ENCODE assay signal across 1 cellular context in the genomic region with DNA sequence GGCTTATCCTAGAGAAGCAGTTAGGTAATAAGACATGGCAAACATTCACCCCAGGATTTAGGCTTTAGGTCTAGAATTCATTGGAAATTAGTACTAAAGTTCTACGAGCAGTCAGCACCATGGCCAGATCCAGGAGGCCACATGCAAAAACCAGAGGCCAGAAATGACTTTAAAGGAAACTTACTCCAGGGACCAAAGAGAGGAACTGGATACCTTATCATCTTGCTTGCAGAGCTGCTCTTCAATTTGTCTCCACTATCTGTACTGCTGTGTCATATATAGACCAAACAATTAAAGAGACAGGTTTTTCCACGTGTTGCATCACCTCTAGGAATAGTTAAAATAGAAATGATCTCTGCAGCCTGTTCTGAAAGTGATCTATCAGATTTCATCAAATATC.
TF ChIP-seq lines count a peak whose summit lies in the region.

No MANE protein-coding gene starts in this region.

TF ChIP-seq in GM12878, 131 proteins besides CTCF, POLR2A, EP300 and RAD21 (continued from another document):
- TF ChIP-seq, protein P1, sequence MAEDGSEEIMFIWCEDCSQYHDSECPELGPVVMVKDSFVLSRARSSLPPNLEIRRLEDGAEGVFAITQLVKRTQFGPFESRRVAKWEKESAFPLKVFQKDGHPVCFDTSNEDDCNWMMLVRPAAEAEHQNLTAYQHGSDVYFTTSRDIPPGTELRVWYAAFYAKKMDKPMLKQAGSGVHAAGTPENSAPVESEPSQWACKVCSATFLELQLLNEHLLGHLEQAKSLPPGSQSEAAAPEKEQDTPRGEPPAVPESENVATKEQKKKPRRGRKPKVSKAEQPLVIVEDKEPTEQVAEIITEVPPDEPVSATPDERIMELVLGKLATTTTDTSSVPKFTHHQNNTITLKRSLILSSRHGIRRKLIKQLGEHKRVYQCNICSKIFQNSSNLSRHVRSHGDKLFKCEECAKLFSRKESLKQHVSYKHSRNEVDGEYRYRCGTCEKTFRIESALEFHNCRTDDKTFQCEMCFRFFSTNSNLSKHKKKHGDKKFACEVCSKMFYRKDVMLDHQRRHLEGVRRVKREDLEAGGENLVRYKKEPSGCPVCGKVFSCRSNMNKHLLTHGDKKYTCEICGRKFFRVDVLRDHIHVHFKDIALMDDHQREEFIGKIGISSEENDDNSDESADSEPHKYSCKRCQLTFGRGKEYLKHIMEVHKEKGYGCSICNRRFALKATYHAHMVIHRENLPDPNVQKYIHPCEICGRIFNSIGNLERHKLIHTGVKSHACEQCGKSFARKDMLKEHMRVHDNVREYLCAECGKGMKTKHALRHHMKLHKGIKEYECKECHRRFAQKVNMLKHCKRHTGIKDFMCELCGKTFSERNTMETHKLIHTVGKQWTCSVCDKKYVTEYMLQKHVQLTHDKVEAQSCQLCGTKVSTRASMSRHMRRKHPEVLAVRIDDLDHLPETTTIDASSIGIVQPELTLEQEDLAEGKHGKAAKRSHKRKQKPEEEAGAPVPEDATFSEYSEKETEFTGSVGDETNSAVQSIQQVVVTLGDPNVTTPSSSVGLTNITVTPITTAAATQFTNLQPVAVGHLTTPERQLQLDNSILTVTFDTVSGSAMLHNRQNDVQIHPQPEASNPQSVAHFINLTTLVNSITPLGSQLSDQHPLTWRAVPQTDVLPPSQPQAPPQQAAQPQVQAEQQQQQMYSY (CRISPR knock-in tag; IDR thresholded peaks at IDR 0.05), result no peak
- TF ChIP-seq SIX5 (IDR thresholded peaks at IDR 0.05; ENCODE audit: low read depth, low read length, severe bottlenecking), result no peak
